1 cellular context compared by ENCODE assay signal in genomic region chr12:100427078-100427477, GRCh38.
TF ChIP-seq lines count a peak whose summit lies in the region.

No MANE protein-coding gene starts in this region.

TF ChIP-seq in HepG2, 621 proteins besides CTCF, POLR2A, EP300 and RAD21 (continued from another document):
- TF ChIP-seq ZNF142 (CRISPR knock-in tag; IDR thresholded peaks at IDR 0.05) (no peak), ZBTB21 (CRISPR knock-in tag; IDR thresholded peaks at IDR 0.05) (peak; percentile 23; the same call in 1 of the 2 replicates), ZNF138 (CRISPR knock-in tag; IDR thresholded peaks at IDR 0.05; ENCODE audit: low read depth) (no peak), HOMEZ (CRISPR knock-in tag; IDR thresholded peaks at IDR 0.05; ENCODE audit: low read depth) (peak; percentile 38; the same call in 1 of the 2 replicates), ZNF343 (CRISPR knock-in tag; IDR thresholded peaks at IDR 0.05) (no peak), ZNF430 (CRISPR knock-in tag; IDR thresholded peaks at IDR 0.05) (no peak), FOSL2 (CRISPR knock-in tag; IDR thresholded peaks at IDR 0.05) (peak; percentile 74), ARNTL (CRISPR knock-in tag; IDR thresholded peaks at IDR 0.05) (no peak), KDM1A (CRISPR knock-in tag; IDR thresholded peaks at IDR 0.05) (no peak), NCOA1 (CRISPR knock-in tag; IDR thresholded peaks at IDR 0.05) (no peak)
